Comparison of ENCODE assay signal across 15 cellular contexts in genomic region chr15:42992626-42993025, GRCh38.
"Had no signal": no experiment of that assay in that cellular context is flagged by ENCODE, and none has a peak within 500 bp of the region (broad histone marks: within the 10 kb centered on the region; RNA-seq: fewer than 3 reads in every experiment).

No MANE protein-coding gene starts in this region.

- ATAC-seq: activated CD4-positive, alpha-beta T cell treated with anti-CD3 and anti-CD28 coated beads for 36 hours; activated CD8-positive, alpha-beta memory T cell treated with anti-CD3 and anti-CD28 coated beads, Interleukin-2, amount 10 ng/mL, durations not matched to agents 7 days and 5 days; activated naive CD4-positive, alpha-beta T cell treated with anti-CD3 and anti-CD28 coated beads, Interleukin-2, amount 50 U/mL, for 72 hours; activated T-cell treated with anti-CD3 and anti-CD28 coated beads, Interleukin-2, amount 50 U/mL, for 4 hours; effector memory CD8-positive, alpha-beta T cell; left ventricle myocardium superior; right cardiac atrium had no signal

- H3K9me3 ChIP-seq: prostate gland, upper lobe of left lung had no signal

- H3K27ac ChIP-seq: hepatocyte, prostate gland, upper lobe of left lung had no signal

- H3K36me3 ChIP-seq: prostate gland had no signal

- H3K4me3 ChIP-seq: hepatocyte, prostate gland, smooth muscle cell, upper lobe of left lung had no signal

- H3K27me3 ChIP-seq: hepatocyte, upper lobe of left lung had no signal

- H3K4me1 ChIP-seq: prostate gland, upper lobe of left lung had no signal

- DNase-seq: activated CD4-positive, alpha-beta memory T cell treated with anti-CD3 and anti-CD28 coated beads for 36 hours; activated CD4-positive, alpha-beta T cell treated with anti-CD3 and anti-CD28 coated beads for 36 hours; activated CD8-positive, alpha-beta memory T cell treated with anti-CD3 and anti-CD28 coated beads, Interleukin-2, amount 10 ng/mL, durations not matched to agents 7 days and 5 days; activated effector memory CD4-positive, alpha-beta T cell treated with anti-CD3 and anti-CD28 coated beads, Interleukin-2, amount 50 U/mL, for 16 hours; activated T-cell treated with anti-CD3 and anti-CD28 coated beads, Interleukin-2, amount 50 U/mL, for 4 hours; cerebellar nuclear complex; effector memory CD8-positive, alpha-beta T cell; left ventricle myocardium superior; right cardiac atrium; T-helper 2 cell; upper lobe of left lung had no signal
